Comparison of ENCODE assay signal across 3 cellular contexts in the genomic region with DNA sequence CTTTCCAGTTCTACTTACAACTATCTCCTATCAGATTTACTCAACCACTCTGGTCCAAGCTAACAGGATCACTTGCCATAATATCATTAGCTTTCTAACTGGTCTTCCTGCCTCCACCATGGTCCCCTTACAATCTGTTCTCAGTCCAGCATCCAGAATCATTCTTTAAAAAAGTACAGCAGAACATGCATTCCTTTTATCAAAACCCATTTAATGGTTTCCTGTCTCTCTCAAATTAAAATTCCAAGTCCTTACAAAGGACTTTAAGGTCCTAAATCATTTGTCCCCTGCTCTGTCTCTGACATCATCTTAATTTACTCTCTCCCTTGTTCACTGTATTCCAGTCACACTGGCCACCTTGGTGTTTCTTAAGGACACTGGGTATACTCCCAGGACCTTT.
"Had no signal": no experiment of that assay in that cellular context is flagged by ENCODE, and none has a peak within 500 bp of the region (broad histone marks: within the 10 kb centered on the region; RNA-seq: fewer than 3 reads in every experiment).

No MANE protein-coding gene starts in this region.

- H3K4me3 ChIP-seq: GM12878 had no signal

- ATAC-seq: GM12878 had no signal

- DNase-seq: GDM1, GF-D8 had no signal
